In genomic region chr6:127938701-127939100, GRCh38 we compare ENCODE assay signal across 10 cellular contexts. TPM values are rescaled to one million over a fixed set of nuclear protein-coding genes. Genes with fewer than 3 reads are reported as not detected.
DNase-seq lines count a peak whose midpoint lies in the region; ATAC-seq, FAIRE-seq and TF ChIP-seq lines count a peak whose summit lies in the region.
"Had no signal": no experiment of that assay in that cellular context is flagged by ENCODE, and none has a peak within 500 bp of the region (broad histone marks: within the 10 kb centered on the region; RNA-seq: fewer than 3 reads in every experiment).

No MANE protein-coding gene starts in this region.

- no peak for FAIRE-seq in urothelium cell line (lab: Jason Lieb, UNC)

- H3K79me2 ChIP-seq in hepatocyte = no peaks in the 10 kb centered on the region

- no peaks in the 10 kb centered on the region for H3K9me2 ChIP-seq in hepatocyte (replicated peaks; ENCODE audit: insufficient read depth)

- ATAC-seq in activated naive CD8-positive, alpha-beta T cell treated with anti-CD3 and anti-CD28 coated beads, Interleukin-2, amount 10 ng/mL, durations not matched to agents 7 days and 5 days (ENCODE audit: low read depth) = no peak
- no peak for ATAC-seq in HG02885 (IDR thresholded peaks at IDR 0.05; ENCODE audit: poor library complexity, unreplicated experiment)
- ATAC-seq in HG03469 (IDR thresholded peaks at IDR 0.05; ENCODE audit: unreplicated experiment) = no peak

- H2AFZ ChIP-seq in hepatocyte = peak overlapping the region; percentile 20

- peak overlapping the region; percentile 52 for H3K27ac ChIP-seq in hepatocyte

- in situ Hi-C loops in KBM-7 (cut with MboI; ENCODE audit: low pct_unique_long_range_greater_than_20kb, low sequenced_read_pairs) = no loop called here

- DNase-seq in COLO829 (ENCODE audit: low spot score) (peak; percentile 6), KBM-7 (peak; percentile 59), hepatocyte (ENCODE audit: low spot score) (no peak), urothelium cell line (ENCODE audit: low spot score) (no peak), ecto neural progenitor cell (ENCODE audit: low spot score) (no peak)
- no peak for DNase-seq in activated naive CD8-positive, alpha-beta T cell treated with anti-CD3 and anti-CD28 coated beads, Interleukin-2, amount 10 ng/mL, durations not matched to agents 7 days and 5 days
- DNase-seq: NCI-H2227 treated with DMSO at 0.1 percent for 48 hours had no signal

- H3K36me3 ChIP-seq in hepatocyte (replicated peaks; ENCODE audit: insufficient read depth, low read depth) = no peaks in the 10 kb centered on the region

- H3K9me3 Mint-ChIP-seq in activated naive CD8-positive, alpha-beta T cell treated with anti-CD3 and anti-CD28 coated beads, Interleukin-2, amount 10 ng/mL, durations not matched to agents 7 days and 5 days = peaks cover 3% of the 10 kb centered on the region

- no peak overlapping the region for H3K4me3 Mint-ChIP-seq in activated naive CD8-positive, alpha-beta T cell treated with anti-CD3 and anti-CD28 coated beads, Interleukin-2, amount 10 ng/mL, durations not matched to agents 7 days and 5 days

- H4K20me1 ChIP-seq in hepatocyte (ENCODE audit: insufficient read depth, poor library complexity, severe bottlenecking) = no peaks in the 10 kb centered on the region

- H3K27me3 ChIP-seq in hepatocyte = no peaks in the 10 kb centered on the region

- peak overlapping the region; percentile 65 for H3K27ac Mint-ChIP-seq in activated naive CD8-positive, alpha-beta T cell treated with anti-CD3 and anti-CD28 coated beads, Interleukin-2, amount 10 ng/mL, durations not matched to agents 7 days and 5 days

- H3K4me2 ChIP-seq in hepatocyte = no peak overlapping the region

- H3K4me3 ChIP-seq in hepatocyte = no peak overlapping the region

- H3K4me1 Mint-ChIP-seq in activated naive CD8-positive, alpha-beta T cell treated with anti-CD3 and anti-CD28 coated beads, Interleukin-2, amount 10 ng/mL, durations not matched to agents 7 days and 5 days = peaks cover 44% of the 10 kb centered on the region

- H3K27me3 Mint-ChIP-seq in activated naive CD8-positive, alpha-beta T cell treated with anti-CD3 and anti-CD28 coated beads, Interleukin-2, amount 10 ng/mL, durations not matched to agents 7 days and 5 days = no peaks in the 10 kb centered on the region

- POLR2A ChIA-PET in activated naive CD8-positive, alpha-beta T cell treated with anti-CD3 and anti-CD28 coated beads, Interleukin-2, amount 10 ng/mL, durations not matched to agents 7 days and 5 days (lab: Charles Lee) = interaction anchor here (0.6 to 2.3 kb wide), 4 partner anchors 12 to 137 kb away, joined by 3 to 6 read pairs (median 4); partner anchors contain the start of gene THEMIS

- H3K4me1 ChIP-seq in hepatocyte (ENCODE audit: insufficient read depth) = no peaks in the 10 kb centered on the region

- H3K36me3 Mint-ChIP-seq in activated naive CD8-positive, alpha-beta T cell treated with anti-CD3 and anti-CD28 coated beads, Interleukin-2, amount 10 ng/mL, durations not matched to agents 7 days and 5 days = peaks cover 17% of the 10 kb centered on the region

- H3K9me3 ChIP-seq in hepatocyte (ENCODE audit: low read depth) = no peaks in the 10 kb centered on the region

- TF ChIP-seq CTCF in hepatocyte (IDR thresholded peaks at IDR 0.05; ENCODE audit: poor library complexity) = no peak

RNA-seq across cellular contexts. Expression of gene THEMIS, which starts 37.8 kb away (rescaled TPM):
- 100 to 1,000 TPM; 152 to 155 TPM for total RNA-seq in activated naive CD8-positive, alpha-beta T cell treated with anti-CD3 and anti-CD28 coated beads, Interleukin-2, amount 10 ng/mL, durations not matched to agents 7 days and 5 days
- total RNA-seq in hepatocyte = not detected in 2 replicates
- polyA plus RNA-seq in hepatocyte = not detected in 2 replicates
- total RNA-seq: epithelial cell of proximal tubule had no signal

Comparison
In these comparisons a context has a peak if more than half of its experiments do, and no peak if none do; other contexts are left out.
1. DNase-seq: peak in COLO829 (single experiment) and KBM-7 (single experiment); none in activated naive CD8-positive, alpha-beta T cell treated with anti-CD3 and anti-CD28 coated beads, Interleukin-2, amount 10 ng/mL, durations not matched to agents 7 days and 5 days (single experiment), hepatocyte (single experiment), urothelium cell line (single experiment) and ecto neural progenitor cell (single experiment).
2. RNA of gene THEMIS, which starts 37.8 kb away (total RNA-seq): 152 to 155 TPM in activated naive CD8-positive, alpha-beta T cell treated with anti-CD3 and anti-CD28 coated beads, Interleukin-2, amount 10 ng/mL, durations not matched to agents 7 days and 5 days; not detected in hepatocyte; every median in the first group is over 100 times any median in the second.